In genomic region chr1:102431253-102431652, GRCh38 we compare ENCODE assay signal across 9 cellular contexts.
"Had no signal": no experiment of that assay in that cellular context is flagged by ENCODE, and none has a peak within 500 bp of the region (broad histone marks: within the 10 kb centered on the region; RNA-seq: fewer than 3 reads in every experiment).

No MANE protein-coding gene starts in this region.

- H3K4me3 Mint-ChIP-seq: GM23338, H9 had no signal

- H3K9me3 Mint-ChIP-seq: H9 had no signal

- H3K4me1 Mint-ChIP-seq: GM23338, H9 had no signal

- H3K27ac Mint-ChIP-seq: GM23338, H9 had no signal

- FAIRE-seq: H1, H54, HTR-8/SVneo, K562 had no signal

- DNase-seq: H9, HCEC 1CT, IMR-90, KG1 had no signal

- ATAC-seq: GM23338, K562 had no signal
